1 cellular context compared by ENCODE assay signal in genomic region chr5:180723936-180724335, GRCh38.
TF ChIP-seq lines count a peak whose summit lies in the region.

No MANE protein-coding gene starts in this region.

TF ChIP-seq in GM12878, 131 proteins besides CTCF, POLR2A, EP300 and RAD21 (continued from another document):
- TF ChIP-seq IKZF1 (conservative IDR thresholded peaks at IDR 0.05), result no peak
TF ChIP-seq in GM12878: peak in this region for 1.
